8 cellular contexts compared by ENCODE assay signal in genomic region chr2:165835363-165835762, GRCh38.
"Had no signal": no experiment of that assay in that cellular context is flagged by ENCODE, and none has a peak within 500 bp of the region (broad histone marks: within the 10 kb centered on the region; RNA-seq: fewer than 3 reads in every experiment).

No MANE protein-coding gene starts in this region.

- H3K4me3 Mint-ChIP-seq: HFFc6, IgD-negative memory B cell had no signal

- DNase-seq: GOT3, H7, HFFc6 had no signal

- H3K4me1 ChIP-seq: HAP-1 had no signal

- ATAC-seq: HCT116, HepG2 had no signal

- H3K27ac Mint-ChIP-seq: HFFc6, IgD-negative memory B cell had no signal

- H3K9me3 ChIP-seq: HAP-1 had no signal

- H3K36me3 ChIP-seq: HAP-1 had no signal

- H3K4me1 Mint-ChIP-seq: IgD-negative memory B cell had no signal

- H3K4me3 ChIP-seq: HAP-1 had no signal

- H3K27ac ChIP-seq: HL-60 had no signal

- H3K27me3 Mint-ChIP-seq: IgD-negative memory B cell had no signal
